ENCODE assay signal across 18 cellular contexts in genomic region chr12:105986779-105987686, GRCh38.
DNase-seq lines count a peak whose midpoint lies in the region; ATAC-seq, FAIRE-seq and TF ChIP-seq lines count a peak whose summit lies in the region.
"Had no signal": no experiment of that assay in that cellular context is flagged by ENCODE, and none has a peak within 500 bp of the region (broad histone marks: within the 10 kb centered on the region; RNA-seq: fewer than 3 reads in every experiment).

No MANE protein-coding gene starts in this region.

- no peak overlapping the region for H3K4me3 ChIP-seq in BJ (ENCODE audit: low read depth, low read length)
- no peak overlapping the region for H3K4me3 ChIP-seq in K562
- no peak overlapping the region for H3K4me3 ChIP-seq in left lung
- H3K4me3 ChIP-seq in naive thymus-derived CD4-positive, alpha-beta T cell (ENCODE audit: low read length) = no peak overlapping the region
- H3K4me3 ChIP-seq in GM23338 = no peak overlapping the region
- H3K4me3 ChIP-seq: prostate gland had no signal

- peaks cover 0 to 5% (median 0%) of the 10 kb centered on the region in 11 donors for H3K9me3 Mint-ChIP-seq in naive thymus-derived CD4-positive, alpha-beta T cell
- H3K9me3 Mint-ChIP-seq in GM23338 = no peaks in the 10 kb centered on the region
- H3K9me3 Mint-ChIP-seq: activated T-helper 1 cell treated with anti-CD3 and anti-CD28 coated beads, Interleukin-12 subunit alpha, Interleukin-12 subunit beta, Interleukin-2, Interleukin-4 antibody, amounts not matched to agents 30 ng/mL and 10 ng/mL and 1 ng/mL, durations not matched to agents 14 hours and 24 hours and 36 hours had no signal

- H3K9me2 ChIP-seq in GM23338 (ENCODE audit: insufficient read depth) = peaks cover 6% of the 10 kb centered on the region; the same call in 1 of the 2 replicates

- no peak overlapping the region for H3K4me2 ChIP-seq in K562 (ENCODE audit: insufficient read depth, low read length)
- H3K4me2 ChIP-seq in GM23338 = no peak overlapping the region

- no peaks in the 10 kb centered on the region for H3F3A ChIP-seq in GM23338 (replicated peaks; ENCODE audit: low read depth)

- TF ChIP-seq RAD21 in K562 (CRISPR knock-in tag; conservative IDR thresholded peaks at IDR 0.05 in 1 of 2, IDR thresholded peaks at IDR 0.05 in 1 of 2) = no peak

- FAIRE-seq in HTR-8/SVneo (lab: Jason Lieb, UNC) (peak; percentile 57), K562 (lab: Jason Lieb, UNC) (no peak)

- in situ Hi-C loops in K562 (cut with MboI) = no loop called here

- no peak overlapping the region for H3K4me3 Mint-ChIP-seq in naive thymus-derived CD4-positive, alpha-beta T cell
- no peak overlapping the region for H3K4me3 Mint-ChIP-seq in GM23338
- H3K4me3 Mint-ChIP-seq: activated T-helper 1 cell treated with anti-CD3 and anti-CD28 coated beads, Interleukin-12 subunit alpha, Interleukin-12 subunit beta, Interleukin-2, Interleukin-4 antibody, amounts not matched to agents 30 ng/mL and 10 ng/mL and 1 ng/mL, durations not matched to agents 14 hours and 24 hours and 36 hours; brain had no signal

- H4K20me1 ChIP-seq in K562 (replicated peaks; ENCODE audit: control insufficient read depth, insufficient read depth, low read length) (0 out of 2 replicates have a peak, but pooled peaks cover 4% of the 10 kb centered on the region), GM23338 (replicated peaks; ENCODE audit: insufficient read depth) (no peaks in the 10 kb centered on the region)

- TF ChIP-seq POLR2A in K562 (conservative IDR thresholded peaks at IDR 0.05) = no peak

- H3K27ac Mint-ChIP-seq in naive thymus-derived CD4-positive, alpha-beta T cell = no peak overlapping the region
- H3K27ac Mint-ChIP-seq in GM23338 = no peak overlapping the region
- H3K27ac Mint-ChIP-seq: activated T-helper 1 cell treated with anti-CD3 and anti-CD28 coated beads, Interleukin-12 subunit alpha, Interleukin-12 subunit beta, Interleukin-2, Interleukin-4 antibody, amounts not matched to agents 30 ng/mL and 10 ng/mL and 1 ng/mL, durations not matched to agents 14 hours and 24 hours and 36 hours; brain had no signal

- no peaks in the 10 kb centered on the region for H3K36me3 ChIP-seq in BJ (ENCODE audit: control insufficient read depth, insufficient read depth, low read length)
- H3K36me3 ChIP-seq in K562 (ENCODE audit: control insufficient read depth, insufficient read depth, low read length) = no peaks in the 10 kb centered on the region
- no peaks in the 10 kb centered on the region for H3K36me3 ChIP-seq in left lung
- H3K36me3 ChIP-seq in naive thymus-derived CD4-positive, alpha-beta T cell (ENCODE audit: control insufficient read depth in 2 of 3, insufficient read depth in 3 of 3, low read length in 3 of 3) = no peaks in the 10 kb centered on the region
- H3K36me3 ChIP-seq in GM23338 (ENCODE audit: insufficient read depth) = no peaks in the 10 kb centered on the region
- H3K36me3 ChIP-seq: prostate gland had no signal

- BruUV-seq in K562 (replicated peaks; lab: Mats Ljungman, UMichigan) = no TSS peak

- H3K9me1 ChIP-seq in K562 (ENCODE audit: control insufficient read depth, insufficient read depth, low read length) = no peaks in the 10 kb centered on the region

- DNase-seq in BJ (ENCODE audit: low read depth) = peak; percentile 88
- DNase-seq in HTR-8/SVneo (ENCODE audit: insufficient read length, low spot score) = peak; percentile 51
- DNase-seq in K562 (ENCODE audit: extremely low read depth in 1 of 4, low spot score in 3 of 4) = no peak
- DNase-seq in left lung = no peak
- DNase-seq in naive thymus-derived CD4-positive, alpha-beta T cell = no peak
- DNase-seq in NCI-H1417 treated with DMSO at 0.1 percent for 48 hours (lab: John Stamatoyannopoulos, UW) = no peak
- DNase-seq in GM23338 (ENCODE audit: low spot score) = no peak
- DNase-seq: activated CD4-positive, alpha-beta T cell treated with anti-CD3 and anti-CD28 coated beads for 48 hours; C1 segment of cervical spinal cord; erythroblast; Karpas-422; NCI-H2081 treated with DMSO at 0.1 percent for 48 hours; stimulated activated CD4-positive, alpha-beta T cell treated with anti-CD3 and anti-CD28 coated beads, Interleukin-2, amount 100 ng/mL, for 24 hours; stimulated activated naive CD4-positive, alpha-beta T cell treated with Interleukin-2 at 50 U/mL for 16 hours had no signal

- TF ChIP-seq CTCF in BJ (IDR thresholded peaks at IDR 0.05; ENCODE audit: insufficient read depth, low read depth, low read length) (no peak), K562 (IDR thresholded peaks at IDR 0.05 in 2 of 3, conservative IDR thresholded peaks at IDR 0.05 in 1 of 3; ENCODE audit: insufficient read depth in 2 of 3, low read depth in 1 of 3, low read length in 3 of 3) (no peak), left lung (IDR thresholded peaks at IDR 0.05) (no peak), GM23338 (conservative IDR thresholded peaks at IDR 0.05; ENCODE audit: low read depth in 2 of 2) (no peak)

- peak; percentile 60; the same call in 1 of the 2 replicates for TF ChIP-seq EP300 in K562 (IDR thresholded peaks at IDR 0.05; ENCODE audit: low read length)

- POLR2A ChIA-PET in BJ (lab: Charles Lee) (interaction anchor here (0.7 kb wide), 1 partner anchor 53 kb away, joined by 3 read pairs; no protein-coding TSS in a partner anchor), K562 (lab: Yijun Ruan, JAX) (interaction anchor here (1.0 kb wide), 1 partner anchor 9 kb away, joined by 3 read pairs; no protein-coding TSS in a partner anchor)
- POLR2A ChIA-PET in naive thymus-derived CD4-positive, alpha-beta T cell (lab: Charles Lee) = no interaction called here

- H2AFZ ChIP-seq in K562 (ENCODE audit: low read depth, low read length) = no peak overlapping the region
- H2AFZ ChIP-seq in GM23338 = no peak overlapping the region

- H3K27me3 ChIP-seq in BJ (ENCODE audit: control insufficient read depth, insufficient read depth, low read length) = no peaks in the 10 kb centered on the region
- peaks cover 0 to 13% of the 10 kb centered on the region in 2 experiments; a peak in 2 of 5 replicates for H3K27me3 ChIP-seq in K562 (ENCODE audit: control insufficient read depth in 2 of 2, insufficient read depth in 2 of 2, low read length in 2 of 2)
- H3K27me3 ChIP-seq in left lung = no peaks in the 10 kb centered on the region
- H3K27me3 ChIP-seq in naive thymus-derived CD4-positive, alpha-beta T cell (ENCODE audit: control insufficient read depth in 2 of 2, insufficient read depth in 2 of 2, low read length in 2 of 2) = no peaks in the 10 kb centered on the region
- H3K27me3 ChIP-seq in GM23338 (ENCODE audit: insufficient read depth) = no peaks in the 10 kb centered on the region

- ATAC-seq in K562 (no peak), left lung (peak; percentile 19), HG03520 (IDR thresholded peaks at IDR 0.05; ENCODE audit: unreplicated experiment) (no peak), GM23338 (no peak)
- ATAC-seq in naive thymus-derived CD4-positive, alpha-beta T cell = no peak

- no peak overlapping the region for H3K9ac ChIP-seq in K562 (ENCODE audit: insufficient read depth in 1 of 2, low read depth in 2 of 2, low read length in 2 of 2)

- CTCF ChIA-PET in BJ (lab: Yijun Ruan, JAX) = interaction anchor here (0.6 to 1.1 kb wide), 3 partner anchors 9 to 566 kb away, joined by 3 read pairs; no protein-coding TSS in a partner anchor
- CTCF ChIA-PET in K562 (lab: Yijun Ruan, JAX; ENCODE audit: low intra/inter-chr PET ratio) = no interaction called here
- CTCF ChIA-PET in naive thymus-derived CD4-positive, alpha-beta T cell (lab: Charles Lee) = no interaction called here

- no peaks in the 10 kb centered on the region for H3K4me1 ChIP-seq in K562 (replicated peaks in 1 of 2; ENCODE audit: control insufficient read depth in 2 of 2, insufficient read depth in 2 of 2, low read length in 2 of 2)
- no peaks in the 10 kb centered on the region for H3K4me1 ChIP-seq in left lung
- no peaks in the 10 kb centered on the region for H3K4me1 ChIP-seq in naive thymus-derived CD4-positive, alpha-beta T cell (ENCODE audit: control insufficient read depth in 2 of 2, insufficient read depth in 2 of 2, low read length in 2 of 2)
- H3K4me1 ChIP-seq in GM23338 (ENCODE audit: insufficient read depth) = 0 out of 2 replicates have a peak, but pooled peaks cover 2% of the 10 kb centered on the region
- H3K4me1 ChIP-seq: prostate gland had no signal

- intact Hi-C loops in K562 (cut with micrococcal nuclease) (no loop called here), left lung (cut with DNase I) (no loop called here)
- intact Hi-C loops in naive thymus-derived CD4-positive, alpha-beta T cell (cut with micrococcal nuclease) = no loop called here

- no peak overlapping the region for H3K27ac ChIP-seq in K562 (ENCODE audit: extremely low read depth, low read depth, low read length)
- H3K27ac ChIP-seq in left lung = no peak overlapping the region
- H3K27ac ChIP-seq in naive thymus-derived CD4-positive, alpha-beta T cell (ENCODE audit: low read depth, low read length) = no peak overlapping the region
- H3K27ac ChIP-seq in GM23338 (ENCODE audit: low read depth) = no peak overlapping the region
- H3K27ac ChIP-seq: prostate gland had no signal

- no peaks in the 10 kb centered on the region for H3K9me3 ChIP-seq in K562 (replicated peaks; ENCODE audit: control insufficient read depth, insufficient read depth, low read depth, low read length)
- no peaks in the 10 kb centered on the region for H3K9me3 ChIP-seq in left lung
- H3K9me3 ChIP-seq in naive thymus-derived CD4-positive, alpha-beta T cell (ENCODE audit: control insufficient read depth in 2 of 3, low read length in 3 of 3) = no peaks in the 10 kb centered on the region
- H3K9me3 ChIP-seq: prostate gland had no signal

- H3K36me3 Mint-ChIP-seq in naive thymus-derived CD4-positive, alpha-beta T cell = no peaks in the 10 kb centered on the region
- H3K36me3 Mint-ChIP-seq in GM23338 (ENCODE audit: low read depth) = no peaks in the 10 kb centered on the region
- H3K36me3 Mint-ChIP-seq: brain had no signal

- H3K4me1 Mint-ChIP-seq in naive thymus-derived CD4-positive, alpha-beta T cell = no peaks in the 10 kb centered on the region
- H3K4me1 Mint-ChIP-seq in GM23338 = no peaks in the 10 kb centered on the region; the same call in 2 of the 3 replicates
- H3K4me1 Mint-ChIP-seq: brain had no signal

- peaks cover 0 to 8% (median 4%) of the 10 kb centered on the region in 5 donors for H3K27me3 Mint-ChIP-seq in naive thymus-derived CD4-positive, alpha-beta T cell
- H3K27me3 Mint-ChIP-seq in GM23338 (ENCODE audit: insufficient read depth, low read depth, poor library complexity) = no peaks in the 10 kb centered on the region
- H3K27me3 Mint-ChIP-seq: brain had no signal

- 5% methylated on average over 4 of the region's 4 CpGs for WGBS in K562 (ENCODE audit: insufficient coverage, low coverage, missing lambda C conversion rate)

- H3K79me2 ChIP-seq in K562 (ENCODE audit: control insufficient read depth, insufficient read depth, low read length) = no peaks in the 10 kb centered on the region
- no peaks in the 10 kb centered on the region for H3K79me2 ChIP-seq in GM23338 (replicated peaks; ENCODE audit: insufficient read depth)

TF ChIP-seq in K562, 482 proteins besides CTCF, POLR2A, EP300 and RAD21 (continues in another document):
- no peak for TF ChIP-seq EHMT2 (IDR thresholded peaks at IDR 0.05)

TF ChIP-seq in GM23338, 12 proteins besides CTCF, POLR2A, EP300 and RAD21 (continues in another document):
- TF ChIP-seq ZNF114 (CRISPR knock-in tag; IDR thresholded peaks at IDR 0.05) (no peak), EZH2 (IDR thresholded peaks at IDR 0.05; ENCODE audit: low read depth, unreplicated experiment) (no peak)

Comparison
In these comparisons a context has a peak if more than half of its experiments do, and no peak if none do; other contexts are left out.
1. DNase-seq: peak in BJ (single experiment) and HTR-8/SVneo (single experiment); none in K562 (0 of 4), left lung (0 of 2), naive thymus-derived CD4-positive, alpha-beta T cell (0 of 9), NCI-H1417 treated with DMSO at 0.1 percent for 48 hours (single experiment) and GM23338 (single experiment).